Comparison of ENCODE assay signal across 8 cellular contexts in the genomic region with DNA sequence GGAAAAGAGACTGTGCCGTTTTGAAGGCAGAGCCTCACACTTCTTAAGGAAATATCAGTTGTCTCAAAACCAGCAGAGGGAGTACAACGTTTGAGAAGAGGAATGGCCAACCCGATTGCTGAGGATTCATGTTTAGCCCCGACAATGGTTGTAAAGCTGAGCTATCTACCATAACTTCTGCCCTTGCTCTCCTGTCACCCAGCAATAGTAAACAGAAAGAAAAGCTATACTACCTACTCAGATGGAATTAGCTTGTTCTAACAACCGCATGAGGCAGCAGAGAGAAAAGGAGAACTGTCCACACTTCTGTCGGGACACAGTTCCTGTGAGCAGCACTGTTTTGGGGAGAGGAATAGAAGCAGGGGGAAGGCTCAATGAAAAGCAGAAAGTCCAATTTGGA.
DNase-seq lines count a peak whose midpoint lies in the region; ATAC-seq, FAIRE-seq and TF ChIP-seq lines count a peak whose summit lies in the region.

No MANE protein-coding gene starts in this region.

- no peak for TF ChIP-seq POLR2A in NB4 (IDR thresholded peaks at IDR 0.05; ENCODE audit: extremely low read depth, insufficient read length)

- FAIRE-seq in bronchial epithelial cell (lab: Jason Lieb, UNC) = peak; percentile 92

- TF ChIP-seq CTCF in NB4 (IDR thresholded peaks at IDR 0.05; ENCODE audit: low read depth, low read length) (peak; percentile 33), bronchial epithelial cell (IDR thresholded peaks at IDR 0.05; ENCODE audit: insufficient read depth, low read length, severe bottlenecking) (peak; percentile 50)

- ATAC-seq in HG03159 (IDR thresholded peaks at IDR 0.05; ENCODE audit: unreplicated experiment) (no peak), HG03521 (IDR thresholded peaks at IDR 0.05; ENCODE audit: unreplicated experiment) (no peak)

- no peaks in the 10 kb centered on the region for H3K27me3 ChIP-seq in bronchial epithelial cell (ENCODE audit: control insufficient read depth, insufficient read depth, low read length)

- H3K4me3 ChIP-seq in NB4 (ENCODE audit: low read depth, low read length) (no peak overlapping the region), bronchial epithelial cell (ENCODE audit: low read depth, low read length) (no peak overlapping the region)

- peak; percentile 38 for DNase-seq in ELR (ENCODE audit: low read depth)
- DNase-seq in NB4 (ENCODE audit: low read depth) = peak; percentile 46
- peak; percentile 61 for DNase-seq in bronchial epithelial cell (ENCODE audit: low read depth)
- DNase-seq in kidney tubule cell (ENCODE audit: low spot score) = peak; percentile 70
- DNase-seq in stromal cell of bone marrow (ENCODE audit: low read depth) = peak; percentile 57
- no peak for DNase-seq in NCI-H2171 treated with DMSO at 0.1 percent for 48 hours (lab: John Stamatoyannopoulos, UW)

- no peaks in the 10 kb centered on the region for H3K36me3 ChIP-seq in bronchial epithelial cell (ENCODE audit: control insufficient read depth, insufficient read depth, low read length)
